In the genomic region with DNA sequence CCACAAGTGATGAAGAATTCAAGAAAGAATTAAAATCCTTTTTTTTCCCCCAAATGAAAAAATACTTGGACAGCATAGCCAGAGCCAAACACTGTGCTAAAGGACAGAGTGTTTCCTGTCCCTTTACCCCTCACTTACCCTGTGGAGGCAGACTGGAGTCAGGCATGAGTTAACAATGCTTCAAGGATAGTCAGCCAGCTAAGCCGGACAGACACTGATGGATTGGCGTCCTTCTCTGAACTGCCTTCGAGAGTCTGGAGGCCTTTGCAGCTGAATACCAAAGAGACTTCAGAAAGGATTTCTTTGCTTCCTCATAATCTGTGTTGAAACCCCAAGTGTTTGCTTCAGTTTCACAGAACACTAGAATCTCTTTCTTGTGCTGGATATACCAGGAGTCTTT, we compare ENCODE assay signal across 15 cellular contexts. TPM values are rescaled to one million over a fixed set of nuclear protein-coding genes. Genes with fewer than 3 reads are reported as not detected.
DNase-seq lines count a peak whose midpoint lies in the region; ATAC-seq, FAIRE-seq and TF ChIP-seq lines count a peak whose summit lies in the region.
"Had no signal": no experiment of that assay in that cellular context is flagged by ENCODE, and none has a peak within 500 bp of the region (broad histone marks: within the 10 kb centered on the region; RNA-seq: fewer than 3 reads in every experiment).

No MANE protein-coding gene starts in this region.

- H3K4me1 ChIP-seq in PC-9 (replicated peaks; ENCODE audit: insufficient read depth) (peaks cover 77% of the 10 kb centered on the region), gastrocnemius medialis (peaks cover 51 to 64% of the 10 kb centered on the region in 2 donors)

- peaks cover 46% of the 10 kb centered on the region for H3K4me1 Mint-ChIP-seq in stimulated activated memory B cell treated with anti-CD40 and anti-IgM and Interleukin-4, amounts not matched to agents 10 μg/mL and 1 μg/mL and 100 μg/mL, for 72 hours

- in situ Hi-C loops in gastrocnemius medialis (cut with MboI; ENCODE audit: low sequenced_read_pairs in 4 of 4), result no loop called here

- intact Hi-C loops in PC-9 (cut with micrococcal nuclease; ENCODE audit: unreplicated experiment), result no loop called here
- intact Hi-C loops in gastrocnemius medialis (cut with DNase I; ENCODE audit: low total_unique reads), result no loop called here

- POLR2A ChIA-PET in PC-9 (lab: Charles Lee; ENCODE audit: unreplicated experiment), result no interaction called here

- no peak for TF ChIP-seq CTCF in PC-9 (conservative IDR thresholded peaks at IDR 0.05)
- peak; percentile 6 for TF ChIP-seq CTCF in fibroblast of mammary gland (conservative IDR thresholded peaks at IDR 0.05; ENCODE audit: control insufficient read depth, insufficient read depth, low read depth, low read length)
- no peak for TF ChIP-seq CTCF in gastrocnemius medialis (IDR thresholded peaks at IDR 0.05 in 4 of 5, conservative IDR thresholded peaks at IDR 0.05 in 1 of 5)

- no peaks in the 10 kb centered on the region for H3K9me2 ChIP-seq in PC-9 (ENCODE audit: insufficient read depth)

- H2AFZ ChIP-seq in PC-9, result no peak overlapping the region

- H3K9me3 ChIP-seq in PC-9 (ENCODE audit: insufficient read depth, low read depth), result no peaks in the 10 kb centered on the region
- H3K9me3 ChIP-seq in gastrocnemius medialis, result no peaks in the 10 kb centered on the region
- H3K9me3 ChIP-seq: heart left ventricle had no signal

- H3F3A ChIP-seq in PC-9 (ENCODE audit: insufficient read depth, low read depth), result peaks cover 28% of the 10 kb centered on the region; the same call in 1 of the 2 replicates

- peaks cover 92% of the 10 kb centered on the region for H3K79me2 ChIP-seq in PC-9 (ENCODE audit: low read depth)

- TF ChIP-seq POLR2A in gastrocnemius medialis (IDR thresholded peaks at IDR 0.05), result no peak

- BruUV-seq in PC-9 (replicated peaks; lab: Mats Ljungman, UMichigan), result no TSS peak

- no peaks in the 10 kb centered on the region for H3K36me3 Mint-ChIP-seq in stimulated activated memory B cell treated with anti-CD40 and anti-IgM and Interleukin-4, amounts not matched to agents 10 μg/mL and 1 μg/mL and 100 μg/mL, for 72 hours

- no peaks in the 10 kb centered on the region for H3K27me3 Mint-ChIP-seq in stimulated activated memory B cell treated with anti-CD40 and anti-IgM and Interleukin-4, amounts not matched to agents 10 μg/mL and 1 μg/mL and 100 μg/mL, for 72 hours

- no peak overlapping the region for H3K4me3 Mint-ChIP-seq in stimulated activated memory B cell treated with anti-CD40 and anti-IgM and Interleukin-4, amounts not matched to agents 10 μg/mL and 1 μg/mL and 100 μg/mL, for 72 hours

- DNase-seq in PC-9 (no peak), fibroblast of mammary gland (ENCODE audit: low read depth) (peak; percentile 63), gastrocnemius medialis (no peak), LoVo (ENCODE audit: low spot score) (no peak), NCI-H2196 treated with DMSO at 0.1 percent for 48 hours (lab: John Stamatoyannopoulos, UW; ENCODE audit: unreplicated experiment) (no peak)
- no peak for DNase-seq in activated CD8-positive, alpha-beta memory T cell treated with anti-CD3 and anti-CD28 coated beads, Interleukin-2, amount 50 U/mL, for 4 hours
- DNase-seq: amniotic stem cell; Calu3; effector CD8-positive, alpha-beta T cell; heart left ventricle; mammary epithelial cell; NCI-H1694 treated with DMSO at 0.1 percent for 48 hours had no signal

- H3K27ac ChIP-seq in PC-9 (peak overlapping the region; percentile 9; the same call in 1 of the 2 replicates), gastrocnemius medialis (peak overlapping the region in 3 of 4 donors; percentile 5 to 89 (median 60))
- H3K27ac ChIP-seq: heart left ventricle had no signal

- H3K4me3 ChIP-seq in PC-9, result no peak overlapping the region
- no peak overlapping the region for H3K4me3 ChIP-seq in fibroblast of mammary gland (ENCODE audit: control insufficient read depth, low read depth, low read length)
- H3K4me3 ChIP-seq in gastrocnemius medialis, result no peak overlapping the region
- H3K4me3 ChIP-seq: heart left ventricle had no signal

- peak; percentile 48 for FAIRE-seq in G401.6 (lab: Jason Lieb, UNC)
- FAIRE-seq: H54 had no signal

- CTCF ChIA-PET in PC-9 (lab: Charles Lee), result no interaction called here

- peak overlapping the region; percentile 80 for H3K4me2 ChIP-seq in PC-9

- ATAC-seq in gastrocnemius medialis, result no peak
- no peak for ATAC-seq in stimulated activated memory B cell treated with anti-CD40 and anti-IgM and Interleukin-4, amounts not matched to agents 10 μg/mL and 1 μg/mL and 100 μg/mL, for 72 hours
- ATAC-seq: heart left ventricle had no signal

- H3K27me3 ChIP-seq in PC-9 (ENCODE audit: insufficient read depth, low read depth) (no peaks in the 10 kb centered on the region), gastrocnemius medialis (no peaks in the 10 kb centered on the region)
- H3K27me3 ChIP-seq: heart left ventricle had no signal

- no peak overlapping the region for H3K27ac Mint-ChIP-seq in stimulated activated memory B cell treated with anti-CD40 and anti-IgM and Interleukin-4, amounts not matched to agents 10 μg/mL and 1 μg/mL and 100 μg/mL, for 72 hours

- peaks cover 3% of the 10 kb centered on the region; the same call in 1 of the 2 replicates for H4K20me1 ChIP-seq in PC-9 (ENCODE audit: insufficient read depth)

- no peaks in the 10 kb centered on the region for H3K36me3 ChIP-seq in PC-9 (ENCODE audit: low read depth)
- H3K36me3 ChIP-seq in gastrocnemius medialis, result no peaks in the 10 kb centered on the region
- H3K36me3 ChIP-seq: heart left ventricle had no signal

- H3K9me3 Mint-ChIP-seq in stimulated activated memory B cell treated with anti-CD40 and anti-IgM and Interleukin-4, amounts not matched to agents 10 μg/mL and 1 μg/mL and 100 μg/mL, for 72 hours, result no peaks in the 10 kb centered on the region

RNA-seq across cellular contexts. Expression of gene METTL9, which starts 4.5 kb away (rescaled TPM):
- 136 and 151 TPM in 2 replicates for total RNA-seq in PC-9 (2021)
- total RNA-seq in gastrocnemius medialis, result 100 to 1,000 TPM in 2 of 4 donors, 10 to 100 TPM in 2; 87.2 to 109 (median 96.8) TPM

RNA-seq across cellular contexts. Expression of gene IGSF6, which starts 48.5 kb away (rescaled TPM):
- total RNA-seq in PC-9 (2021) (not detected in 2 replicates), gastrocnemius medialis (under 1 TPM; 0.10 to 0.60 (median 0.39) TPM)
- total RNA-seq: Calu3, mammary epithelial cell had no signal

RNA-seq across cellular contexts. Expression of gene OTOA, which starts 59.8 kb away (rescaled TPM):
- total RNA-seq in PC-9 (2021) (not detected in 2 replicates), gastrocnemius medialis (1 to 10 TPM in 1 of 4 donors, not detected in 3; 1.6 TPM)
